ENCODE assay signal across 9 cellular contexts in genomic region chr11:8684600-8685290, GRCh38. TPM values are rescaled to one million over a fixed set of nuclear protein-coding genes. Genes with fewer than 3 reads are reported as not detected.
A peak's percentile ranks its signal among the peaks of the same experiment; 100 is the strongest.
DNase-seq lines count a peak whose midpoint lies in the region; ATAC-seq, FAIRE-seq and TF ChIP-seq lines count a peak whose summit lies in the region.
"Had no signal": no experiment of that assay in that cellular context is flagged by ENCODE, and none has a peak within 500 bp of the region (broad histone marks: within the 10 kb centered on the region; RNA-seq: fewer than 3 reads in every experiment).

No MANE protein-coding gene starts in this region.

- peaks cover 36% of the 10 kb centered on the region for H3K36me3 ChIP-seq in GM23248 (ENCODE audit: low read depth)
- H3K36me3 ChIP-seq in RWPE2 (ENCODE audit: low read depth), result peaks cover 50% of the 10 kb centered on the region
- peaks cover 19 to 20% of the 10 kb centered on the region in 2 experiments for H3K36me3 ChIP-seq in endothelial cell of umbilical vein (ENCODE audit: control insufficient read depth in 2 of 2, extremely low read depth in 1 of 2, insufficient read depth in 2 of 2, low read length in 2 of 2)
- peaks cover 18 to 34% of the 10 kb centered on the region in 2 donors for H3K36me3 ChIP-seq in psoas muscle (ENCODE audit: insufficient read depth in 1 of 2, low read depth in 1 of 2)

- H3K79me2 ChIP-seq in GM23248 (ENCODE audit: insufficient read depth) (peaks cover 50% of the 10 kb centered on the region), endothelial cell of umbilical vein (ENCODE audit: control insufficient read depth, insufficient read depth, low read length) (peaks cover 37% of the 10 kb centered on the region)

- H3K4me2 ChIP-seq in GM23248 (ENCODE audit: unreplicated experiment), result peak overlapping the region; percentile 98
- H3K4me2 ChIP-seq in endothelial cell of umbilical vein (ENCODE audit: insufficient read depth, low read length), result peak overlapping the region; percentile 98

- H3K9ac ChIP-seq in GM23248 (peak overlapping the region; percentile 99), endothelial cell of umbilical vein (replicated peaks; ENCODE audit: extremely low read depth, insufficient read depth, low read length) (peak overlapping the region; percentile 99)

- DNase-seq in GM23248 (peak; percentile 14), RWPE2 (ENCODE audit: low spot score) (no peak), endothelial cell of umbilical vein (ENCODE audit: low read depth, low spot score) (no peak), psoas muscle (no peak), EL (no peak), CD1c-positive myeloid dendritic cell (ENCODE audit: extremely low spot score) (no peak)
- DNase-seq: central memory CD4-positive, alpha-beta T cell; SHP77 had no signal

- H3K27me3 ChIP-seq in GM23248 (replicated peaks; ENCODE audit: insufficient read depth) (no peaks in the 10 kb centered on the region), RWPE2 (ENCODE audit: insufficient read depth, poor library complexity, severe bottlenecking) (no peaks in the 10 kb centered on the region), endothelial cell of umbilical vein (ENCODE audit: control insufficient read depth in 2 of 2, insufficient read depth in 2 of 2, low read length in 2 of 2) (no peaks in the 10 kb centered on the region), psoas muscle (ENCODE audit: insufficient read depth in 3 of 3, low read length in 2 of 3) (no peaks in the 10 kb centered on the region)

- peaks cover 55% of the 10 kb centered on the region for H3F3A ChIP-seq in GM23248 (ENCODE audit: insufficient read depth)

- no peak for FAIRE-seq in endothelial cell of umbilical vein (lab: Jason Lieb, UNC)

- H3K4me3 ChIP-seq in GM23248 (peak overlapping the region; percentile 95), RWPE2 (ENCODE audit: severe bottlenecking) (peak overlapping the region; percentile 88), endothelial cell of umbilical vein (replicated peaks in 1 of 3; ENCODE audit: insufficient read depth in 1 of 3, low read depth in 1 of 3, low read length in 3 of 3) (peak overlapping the region in 2 of 3 experiments; percentile 88 to 92), psoas muscle (peak overlapping the region; percentile 96)

- no peak for TF ChIP-seq CTCF in RWPE2 (IDR thresholded peaks at IDR 0.05; ENCODE audit: poor library complexity, severe bottlenecking)
- no peak for TF ChIP-seq CTCF in endothelial cell of umbilical vein (IDR thresholded peaks at IDR 0.05; ENCODE audit: extremely low read depth in 1 of 2, insufficient read depth in 1 of 2, low read depth in 1 of 2, low read length in 2 of 2)
- TF ChIP-seq CTCF in psoas muscle (IDR thresholded peaks at IDR 0.05), result no peak

- POLR2A ChIA-PET in endothelial cell of umbilical vein (lab: Charles Lee), result no interaction called here

- H2AFZ ChIP-seq in GM23248 (no peak overlapping the region), endothelial cell of umbilical vein (ENCODE audit: low read depth, low read length) (no peak overlapping the region)

- H3K9me2 ChIP-seq in GM23248 (ENCODE audit: insufficient read depth), result no peaks in the 10 kb centered on the region

- H4K20me1 ChIP-seq in GM23248 (ENCODE audit: insufficient read depth), result no peaks in the 10 kb centered on the region
- H4K20me1 ChIP-seq in endothelial cell of umbilical vein (replicated peaks; ENCODE audit: control insufficient read depth, extremely low read depth, insufficient read depth, low read length), result peaks cover 2% of the 10 kb centered on the region

- H3K9me3 ChIP-seq in GM23248 (ENCODE audit: low read depth), result no peaks in the 10 kb centered on the region
- no peaks in the 10 kb centered on the region for H3K9me3 ChIP-seq in RWPE2 (ENCODE audit: severe bottlenecking)
- H3K9me3 ChIP-seq in endothelial cell of umbilical vein (replicated peaks; ENCODE audit: control insufficient read depth, insufficient read depth, low read length), result no peaks in the 10 kb centered on the region
- H3K9me3 ChIP-seq in psoas muscle, result no peaks in the 10 kb centered on the region

- no peak for ATAC-seq in RWPE2 (ENCODE audit: low read depth)
- no peak for ATAC-seq in psoas muscle
- ATAC-seq in HG02970 (IDR thresholded peaks at IDR 0.05; ENCODE audit: low FRiP score, unreplicated experiment), result no peak

- H3K4me1 ChIP-seq in GM23248 (ENCODE audit: insufficient read depth) (peaks cover 28% of the 10 kb centered on the region; the same call in 1 of the 2 replicates), RWPE2 (ENCODE audit: insufficient read depth, poor library complexity, severe bottlenecking) (peaks cover 29% of the 10 kb centered on the region), endothelial cell of umbilical vein (ENCODE audit: control insufficient read depth, extremely low read depth, insufficient read depth, low read length) (peaks cover 42% of the 10 kb centered on the region), psoas muscle (peaks cover 35% of the 10 kb centered on the region)

- H3K27ac ChIP-seq in GM23248, result peak overlapping the region; percentile 90
- peak overlapping the region; percentile 85 for H3K27ac ChIP-seq in RWPE2 (ENCODE audit: poor library complexity, severe bottlenecking)
- peak overlapping the region; percentile 34 for H3K27ac ChIP-seq in endothelial cell of umbilical vein (ENCODE audit: insufficient read depth, low read depth, low read length)
- peak overlapping the region; percentile 93 for H3K27ac ChIP-seq in psoas muscle

- BruUV-seq in endothelial cell of umbilical vein (replicated peaks; lab: Mats Ljungman, UMichigan), result no TSS peak

- no peaks in the 10 kb centered on the region for H3K9me1 ChIP-seq in endothelial cell of umbilical vein (replicated peaks; ENCODE audit: control insufficient read depth, extremely low read depth, insufficient read depth, low read length)

- 83% methylated on average over 6 of the region's 6 CpGs for WGBS in GM23248 (ENCODE audit: low coverage in 1 of 2, low lambda C conversion rate in 2 of 2, missing lambda C conversion rate in 2 of 2), 2 experiments
- 79 to 89% (median 84%) methylated on average over 5 to 6 of the region's 6 CpGs for WGBS in psoas muscle, 3 donors

- no peak for TF ChIP-seq POLR2A in endothelial cell of umbilical vein (IDR thresholded peaks at IDR 0.05; ENCODE audit: low read depth, low read length)

- dilution Hi-C loops in endothelial cell of umbilical vein (cut with MboI; ENCODE audit: extremely low pct_ligation_motif_present, low sequenced_read_pairs), result no loop called here

- in situ Hi-C loops in GM23248 (cut with MboI), result no loop called here

- intact Hi-C loops in endothelial cell of umbilical vein (cut with micrococcal nuclease), result loop anchor here (5.0 kb wide), 1 partner anchor 82 kb away; no protein-coding TSS in a partner anchor
- intact Hi-C loops in psoas muscle (cut with DNase I), result loop anchor here in 1 of 2 donors (5.0 kb wide), 2 partner anchors 128 to 278 kb away; partner anchors contain the start of gene TMEM9B

- CTCF ChIA-PET in endothelial cell of umbilical vein (lab: Charles Lee), result no interaction called here

TF ChIP-seq in endothelial cell of umbilical vein, 7 proteins besides CTCF, POLR2A, EP300 and RAD21:
- TF ChIP-seq GATA2 (IDR thresholded peaks at IDR 0.05; ENCODE audit: insufficient read depth, insufficient read length, low read depth, low read length), result no peak
- TF ChIP-seq EZH2 (IDR thresholded peaks at IDR 0.05; ENCODE audit: borderline replicate concordance, low read depth, low read length, severe bottlenecking), result no peak
- TF ChIP-seq MAX (IDR thresholded peaks at IDR 0.05; ENCODE audit: insufficient read depth, insufficient read length), result no peak
- no peak for TF ChIP-seq JUN (IDR thresholded peaks at IDR 0.05; ENCODE audit: borderline replicate concordance, insufficient read depth, insufficient read length, low read depth)
- TF ChIP-seq MYC (IDR thresholded peaks at IDR 0.05; ENCODE audit: low read depth, low read length), result no peak
- no peak for TF ChIP-seq FOS (IDR thresholded peaks at IDR 0.05; ENCODE audit: borderline replicate concordance, insufficient read depth, low read length)
- TF ChIP-seq POLR2AphosphoS5 (IDR thresholded peaks at IDR 0.05; ENCODE audit: insufficient read depth, low read depth, low read length), result no peak

RNA-seq across cellular contexts. Expression of gene RPL27A, which starts 2.2 kb away (rescaled TPM):
- 460 and 520 TPM in 2 replicates for total RNA-seq in GM23248 (2014; rRNA removed; shearing (Covaris generic))
- polyA plus RNA-seq in GM23248 (2016; fragmentation: Nextera tagmentation; extraction: Ambion mirVana) (1,046 and 1,073 TPM in 2 replicates), endothelial cell of umbilical vein (1,047 and 1,363 TPM in 2 replicates), psoas muscle (1,000 to 10,000 TPM; 1,443 to 2,060 (median 1,904) TPM)
- total RNA-seq in endothelial cell of umbilical vein (952 and 1,303 TPM in 2 replicates), psoas muscle (100 to 1,000 TPM; 308 to 673 (median 565) TPM)
- polyA plus RNA-seq in endothelial cell of umbilical vein (2011; cell fraction: cytosol; rRNA removed), result 1,329 and 1,448 TPM in 2 replicates
- 314 and 358 TPM in 2 replicates for polyA plus RNA-seq in endothelial cell of umbilical vein (2011; cell fraction: nucleus; rRNA removed)
- 1,567 and 2,454 TPM in 2 replicates for polyA plus RNA-seq in endothelial cell of umbilical vein (2012)
- polyA minus RNA-seq in endothelial cell of umbilical vein, result 388 and 392 TPM in 2 replicates
- 855 TPM for polyA minus RNA-seq in endothelial cell of umbilical vein (2011; cell fraction: cytosol; rRNA and poly(A)+ RNA removed)
- 174 and 196 TPM in 2 replicates for polyA minus RNA-seq in endothelial cell of umbilical vein (2011; cell fraction: nucleus; rRNA and poly(A)+ RNA removed)

RNA-seq across cellular contexts. Expression of gene TRIM66, which starts 2.3 kb away (rescaled TPM):
- 1.4 and 1.5 TPM in 2 replicates for total RNA-seq in GM23248 (2014; rRNA removed; shearing (Covaris generic))
- 1.2 and 1.5 TPM in 2 replicates for polyA plus RNA-seq in GM23248 (2016; fragmentation: Nextera tagmentation; extraction: Ambion mirVana)
- total RNA-seq in endothelial cell of umbilical vein, result 8.6 and 11.7 TPM in 2 replicates
- 5.1 and 5.5 TPM in 2 replicates for polyA plus RNA-seq in endothelial cell of umbilical vein
- polyA plus RNA-seq in endothelial cell of umbilical vein (2011; cell fraction: cytosol; rRNA removed), result 2.4 and 3.2 TPM in 2 replicates
- polyA plus RNA-seq in endothelial cell of umbilical vein (2011; cell fraction: nucleus; rRNA removed), result 28.0 and 29.1 TPM in 2 replicates
- polyA plus RNA-seq in endothelial cell of umbilical vein (2012), result 4.6 and 5.0 TPM in 2 replicates
- polyA minus RNA-seq in endothelial cell of umbilical vein, result 15.5 and 20.2 TPM in 2 replicates
- 3.9 TPM for polyA minus RNA-seq in endothelial cell of umbilical vein (2011; cell fraction: cytosol; rRNA and poly(A)+ RNA removed)
- 16.5 and 30.4 TPM in 2 replicates for polyA minus RNA-seq in endothelial cell of umbilical vein (2011; cell fraction: nucleus; rRNA and poly(A)+ RNA removed)
- total RNA-seq in psoas muscle, result 1 to 10 TPM; 2.0 to 3.9 (median 3.5) TPM
- polyA plus RNA-seq in psoas muscle, result 1 to 10 TPM in 1 of 3 donors, under 1 TPM in 2; 0.46 to 1.4 (median 0.69) TPM

Comparison
In these comparisons a context has a peak if more than half of its experiments do, and no peak if none do; other contexts are left out.
1. H3K27ac ChIP-seq: peak in every context shown above with its lines; median percentile 93 in psoas muscle; 90 in GM23248; 85 in RWPE2; 34 in endothelial cell of umbilical vein.